ENCODE assay signal across 13 cellular contexts in the genomic region with DNA sequence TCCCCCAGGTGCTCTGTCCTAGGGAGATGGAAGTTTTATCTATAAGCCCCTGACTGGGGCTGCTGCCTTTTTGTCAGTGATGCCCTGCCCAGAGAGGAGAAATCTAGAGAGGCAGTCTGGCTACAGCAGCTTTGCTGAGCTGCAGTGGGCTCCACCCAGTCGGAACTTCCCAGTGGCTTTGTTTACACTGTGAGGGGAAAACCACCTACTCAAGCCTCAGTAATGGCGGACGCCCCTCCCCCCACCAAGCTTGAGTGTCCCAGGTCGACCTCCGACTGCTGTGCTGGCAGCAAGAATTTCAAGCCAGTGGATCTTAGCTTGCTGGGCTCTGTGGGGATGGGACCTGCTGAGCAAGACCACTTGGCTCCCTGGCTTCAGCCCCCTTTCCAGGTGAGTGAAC. TPM values are rescaled to one million over a fixed set of nuclear protein-coding genes. Genes with fewer than 3 reads are reported as not detected.
A peak's percentile ranks its signal among the peaks of the same experiment; 100 is the strongest.
DNase-seq lines count a peak whose midpoint lies in the region; ATAC-seq, FAIRE-seq and TF ChIP-seq lines count a peak whose summit lies in the region.
"Not testable (repeated sequence)": the region's sequence is repeated elsewhere in the genome, so short reads cannot be mapped to it uniquely, and the experiment has no call there.
"Had no signal": no experiment of that assay in that cellular context is flagged by ENCODE, and none has a peak within 500 bp of the region (broad histone marks: within the 10 kb centered on the region; RNA-seq: fewer than 3 reads in every experiment).

No MANE protein-coding gene starts in this region.

- H3K79me2 ChIP-seq in GM12878 (ENCODE audit: control insufficient read depth, insufficient read depth, low read length): not testable (repeated sequence)

- in situ Hi-C loops in GM12878 (cut with MboI): not testable (repeated sequence)

- H2BK15ac ChIP-seq in neuronal stem cell (ENCODE audit: low read length): not testable (repeated sequence)

- not testable (repeated sequence) for H3K79me1 ChIP-seq in neuronal stem cell (ENCODE audit: low read depth, low read length)

- not testable (repeated sequence) for H2BK5ac ChIP-seq in neuronal stem cell (ENCODE audit: low read length)

- not testable (repeated sequence) for H3K36me3 ChIP-seq in WERI-Rb-1; GM12878 (ENCODE audit: control insufficient read depth in 2 of 2, insufficient read depth in 2 of 2, low read length in 1 of 2); neuronal stem cell (replicated peaks in 1 of 2; ENCODE audit: control insufficient read depth in 2 of 2, insufficient read depth in 2 of 2, low read length in 2 of 2)

- H2AFZ ChIP-seq in GM12878 (ENCODE audit: control insufficient read depth, low read depth, low read length): peak overlapping the region; percentile 63
- H2AFZ ChIP-seq in neuronal stem cell (ENCODE audit: low read length): peak overlapping the region; percentile 88

- not testable (repeated sequence) for H3K4ac ChIP-seq in neuronal stem cell (ENCODE audit: low read length)

- H2BK120ac ChIP-seq in neuronal stem cell (ENCODE audit: low read depth, low read length): not testable (repeated sequence)

- not testable (repeated sequence) for H4K91ac ChIP-seq in neuronal stem cell (ENCODE audit: low read depth, low read length, poor library complexity)

- SMC1A ChIA-PET in GM12878 (lab: Charles Lee; ENCODE audit: uncharacterized antibody, unreplicated experiment): interaction anchor here (0.8 to 1.1 kb wide), 2 partner anchors 11 to 15 kb away, joined by 3 to 4 read pairs; no protein-coding TSS in a partner anchor

- H2BK12ac ChIP-seq in neuronal stem cell (ENCODE audit: low read length): not testable (repeated sequence)

- RAD21 ChIA-PET in GM12878 (lab: Charles Lee; ENCODE audit: unreplicated experiment): not testable (repeated sequence)

- not testable (repeated sequence) for H3K9me3 ChIP-seq in WERI-Rb-1 (ENCODE audit: severe bottlenecking); GM12878 (replicated peaks; ENCODE audit: control insufficient read depth, insufficient read depth, low read length); neuronal stem cell (replicated peaks in 1 of 2; ENCODE audit: control insufficient read depth in 2 of 2, insufficient read depth in 1 of 2, low read depth in 1 of 2, low read length in 2 of 2)

- peak; percentile 51 for ATAC-seq in GM12878

- not testable (repeated sequence) for H3K9ac ChIP-seq in GM12878 (ENCODE audit: control insufficient read depth, insufficient read depth, low read length); neuronal stem cell (ENCODE audit: low read depth, low read length, poor library complexity)

- H3K4me2 ChIP-seq in GM12878 (ENCODE audit: control insufficient read depth, insufficient read depth): 0 out of 2 replicates have a peak overlapping the region, but pooled peaks have one; percentile 33
- not testable (repeated sequence) for H3K4me2 ChIP-seq in neuronal stem cell (ENCODE audit: insufficient read depth, low read length, poor library complexity, severe bottlenecking)

- not testable (repeated sequence) for H3K4me1 ChIP-seq in GM12878 (ENCODE audit: control insufficient read depth, insufficient read depth, low read length); neuronal stem cell (ENCODE audit: control insufficient read depth in 2 of 2, insufficient read depth in 1 of 2, low read depth in 1 of 2, low read length in 2 of 2)

- intact Hi-C loops in GM12878 (cut with micrococcal nuclease; ENCODE audit: unreplicated experiment): not testable (repeated sequence)

- peak; percentile 27 for DNase-seq in A172 (ENCODE audit: low spot score)
- peak; percentile 38 for DNase-seq in GM12865 (ENCODE audit: low read depth)
- DNase-seq in HK-2 (ENCODE audit: unreplicated experiment): peak; percentile 20
- peak; percentile 63 for DNase-seq in NCI-H69 (lab: John Stamatoyannopoulos, UW)
- peak; percentile 48 for DNase-seq in WERI-Rb-1
- DNase-seq in GM12878 (ENCODE audit: low read depth, low spot score); neuronal stem cell (ENCODE audit: low spot score): not testable (repeated sequence)
- DNase-seq in kidney glomerular epithelial cell (lab: John Stamatoyannopoulos, UW): peak; percentile 5

- H3K18ac ChIP-seq in neuronal stem cell (ENCODE audit: low read length): not testable (repeated sequence)

- not testable (repeated sequence) for H3K27me3 ChIP-seq in WERI-Rb-1 (ENCODE audit: insufficient read depth, low read depth, severe bottlenecking); GM12878 (replicated peaks in 1 of 2; ENCODE audit: control insufficient read depth in 2 of 2, insufficient read depth in 2 of 2, low read length in 1 of 2); neuronal stem cell (ENCODE audit: control insufficient read depth in 3 of 3, insufficient read depth in 3 of 3, low read depth in 1 of 3, low read length in 3 of 3)

- not testable (repeated sequence) for H3K27ac ChIP-seq in WERI-Rb-1; GM12878 (ENCODE audit: control insufficient read depth, insufficient read depth); neuronal stem cell (replicated peaks; ENCODE audit: low read length)

- TF ChIP-seq CTCF in GM12865 (IDR thresholded peaks at IDR 0.05; ENCODE audit: insufficient read depth, low read depth, low read length, missing control alignments); WERI-Rb-1 (IDR thresholded peaks at IDR 0.05; ENCODE audit: low read depth, low read length); GM12878 (IDR thresholded peaks at IDR 0.05 in 2 of 3, conservative IDR thresholded peaks at IDR 0.05 in 1 of 3; ENCODE audit: control insufficient read depth in 2 of 3, extremely low read depth in 1 of 3, insufficient read depth in 1 of 3, low read depth in 3 of 3, low read length in 3 of 3): not testable (repeated sequence)

- not testable (repeated sequence) for TF ChIP-seq POLR2A in GM12878 (IDR thresholded peaks at IDR 0.05; ENCODE audit: low read depth, low read length)

- H3K14ac ChIP-seq in neuronal stem cell (ENCODE audit: low read length): not testable (repeated sequence)

- BruUV-seq in GM12878 (replicated peaks; lab: Mats Ljungman, UMichigan): not testable (repeated sequence)

- CTCF ChIA-PET in GM12878 (lab: Yijun Ruan, JAX): interaction anchor here (0.9 to 4.4 kb wide), 3 partner anchors 11 to 93 kb away, joined by 4 to 16 read pairs (median 4); no protein-coding TSS in a partner anchor

- H3K23ac ChIP-seq in neuronal stem cell (ENCODE audit: low read depth, low read length, poor library complexity): not testable (repeated sequence)

- POLR2A ChIA-PET in GM12878 (lab: Charles Lee): interaction anchor here (1.0 kb wide), 1 partner anchor 14 kb away, joined by 4 read pairs; no protein-coding TSS in a partner anchor

- not testable (repeated sequence) for H3K4me3 ChIP-seq in GM12865 (ENCODE audit: low read depth, low read length); WERI-Rb-1 (ENCODE audit: low read depth, low read length); GM12878; neuronal stem cell (ENCODE audit: low read length in 2 of 2)

- not testable (repeated sequence) for TF ChIP-seq RAD21 in GM12878 (IDR thresholded peaks at IDR 0.05; ENCODE audit: insufficient read depth, low read depth, low read length)

- H4K8ac ChIP-seq in neuronal stem cell (ENCODE audit: low read depth, low read length): not testable (repeated sequence)

- H4K20me1 ChIP-seq in GM12878 (ENCODE audit: control insufficient read depth, insufficient read depth): not testable (repeated sequence)

- not testable (repeated sequence) for TF ChIP-seq EP300 in GM12878 (IDR thresholded peaks at IDR 0.05; ENCODE audit: borderline replicate concordance in 1 of 2, control insufficient read depth in 1 of 2, low read depth in 2 of 2, low read length in 2 of 2)

- H2AK5ac ChIP-seq in neuronal stem cell (ENCODE audit: low read depth, low read length): not testable (repeated sequence)

- not testable (repeated sequence) for FAIRE-seq in GM12878 (lab: Jason Lieb, UNC)

- WGBS in GM12878 (ENCODE audit: insufficient coverage, insufficient replicate concordance, low lambda C conversion rate, missing lambda C conversion rate): 3% methylated on average over 5 of the region's 5 CpGs
- no CpG with 5 or more reads among the region's 5 CpGs for WGBS in neuronal stem cell (ENCODE audit: extremely low coverage in 2 of 2, insufficient read length in 2 of 2, insufficient replicate concordance in 1 of 2), 2 donors

RNA-seq across cellular contexts. Expression of gene SPINK13, which starts 12.3 kb away (rescaled TPM):
- total RNA-seq in A172 (2014; rRNA removed; shearing (Covaris generic)): not detected in 2 replicates
- not detected in 2 replicates for total RNA-seq in GM12878 (2013; cell fraction: nucleolus; rRNA removed)
- not detected in 2 replicates for total RNA-seq in GM12878 (2014; rRNA removed)
- not detected in 2 replicates for total RNA-seq in GM12878 (2014; rRNA removed; fragmentation: Illumina TruSeq; extraction: Trizol)
- not detected in 2 replicates for total RNA-seq in GM12878 (2021)
- not detected for polyA plus RNA-seq in GM12878 (2011; ENCODE audit: low read depth)
- 0.16 and 0.55 TPM in 2 replicates for polyA plus RNA-seq in GM12878 (2011; rRNA removed)
- 0.08 TPM in 1 of 2 replicates, not detected in the other for polyA plus RNA-seq in GM12878 (2011; cell fraction: cytosol; rRNA removed)
- 0.22 and 0.42 TPM in 2 replicates for polyA plus RNA-seq in GM12878 (2011; cell fraction: nucleus; rRNA removed)
- not detected in 2 replicates for polyA plus RNA-seq in GM12878 (2012)
- polyA plus RNA-seq in GM12878 (2014; fragmentation: Illumina TruSeq; extraction: Trizol): not detected in 2 replicates
- polyA plus RNA-seq in GM12878 (2014; fragmentation: Nextera tagmentation; extraction: Ambion mirVana): under 1 TPM in 1 of 2 experiments, not detected in 1; 0.15 TPM
- 0.51 TPM in 1 of 2 replicates, not detected in the other for polyA plus RNA-seq in GM12878 (2014; rRNA removed)
- polyA plus RNA-seq in GM12878 (2016; fragmentation: Nextera tagmentation; extraction: Ambion mirVana): not detected
- not detected in 2 replicates for polyA minus RNA-seq in GM12878 (2011; rRNA and poly(A)+ RNA removed)
- not detected in 2 replicates for polyA minus RNA-seq in GM12878 (2011; cell fraction: cytosol; rRNA and poly(A)+ RNA removed)
- polyA minus RNA-seq in GM12878 (2011; cell fraction: nucleus; rRNA and poly(A)+ RNA removed): not detected in 2 replicates
- not detected for polyA plus RNA-seq in neuronal stem cell (2013, experiment 1 of 2)
- polyA plus RNA-seq in neuronal stem cell (2013, experiment 2 of 2): not detected
- total RNA-seq: CD8-positive, alpha-beta memory T cell; G401; GM23248; HFFc6; Right ventricle myocardium inferior had no signal
- polyA plus RNA-seq: CD8-positive, alpha-beta memory T cell; GM23248 had no signal

RNA-seq across cellular contexts. Expression of gene SPINK7, which starts 31.3 kb away (rescaled TPM):
- total RNA-seq in A172 (2014; rRNA removed; shearing (Covaris generic)): not detected in 2 replicates
- not detected in 2 replicates for total RNA-seq in GM12878 (2013; cell fraction: nucleolus; rRNA removed)
- not detected in 2 replicates for total RNA-seq in GM12878 (2014; rRNA removed)
- not detected in 2 replicates for total RNA-seq in GM12878 (2014; rRNA removed; fragmentation: Illumina TruSeq; extraction: Trizol)
- total RNA-seq in GM12878 (2021): not detected in 2 replicates
- not detected for polyA plus RNA-seq in GM12878 (2011; ENCODE audit: low read depth)
- not detected in 2 replicates for polyA plus RNA-seq in GM12878 (2011; rRNA removed)
- polyA plus RNA-seq in GM12878 (2011; cell fraction: cytosol; rRNA removed): 0.19 TPM in 1 of 2 replicates, not detected in the other
- polyA plus RNA-seq in GM12878 (2011; cell fraction: nucleus; rRNA removed): not detected in 2 replicates
- not detected in 2 replicates for polyA plus RNA-seq in GM12878 (2012)
- polyA plus RNA-seq in GM12878 (2014; fragmentation: Illumina TruSeq; extraction: Trizol): not detected in 2 replicates
- not detected for polyA plus RNA-seq in GM12878 (2014; fragmentation: Nextera tagmentation; extraction: Ambion mirVana)
- polyA plus RNA-seq in GM12878 (2014; rRNA removed): not detected in 2 replicates
- polyA plus RNA-seq in GM12878 (2016; fragmentation: Nextera tagmentation; extraction: Ambion mirVana): not detected
- not detected in 2 replicates for polyA minus RNA-seq in GM12878 (2011; rRNA and poly(A)+ RNA removed)
- not detected in 2 replicates for polyA minus RNA-seq in GM12878 (2011; cell fraction: cytosol; rRNA and poly(A)+ RNA removed)
- polyA minus RNA-seq in GM12878 (2011; cell fraction: nucleus; rRNA and poly(A)+ RNA removed): not detected in 2 replicates
- not detected for polyA plus RNA-seq in neuronal stem cell (2013, experiment 1 of 2)
- polyA plus RNA-seq in neuronal stem cell (2013, experiment 2 of 2): not detected
- total RNA-seq: CD8-positive, alpha-beta memory T cell; G401; GM23248; HFFc6; Right ventricle myocardium inferior had no signal
- polyA plus RNA-seq: CD8-positive, alpha-beta memory T cell; GM23248 had no signal

RNA-seq across cellular contexts. Expression of gene MARCOL, which starts 42.6 kb away (rescaled TPM):
- not detected in 2 replicates for total RNA-seq in A172 (2014; rRNA removed; shearing (Covaris generic))
- not detected in 2 replicates for total RNA-seq in GM12878 (2013; cell fraction: nucleolus; rRNA removed)
- total RNA-seq in GM12878 (2014; rRNA removed) (not detected in 2 replicates), GM12878 (2014; rRNA removed; fragmentation: Illumina TruSeq; extraction: Trizol) (not detected in 2 replicates), GM12878 (2021) (not detected in 2 replicates)
- polyA plus RNA-seq in GM12878 (2011; ENCODE audit: low read depth): not detected
- polyA plus RNA-seq in GM12878 (2011; rRNA removed) (1.4 and 1.7 TPM in 2 replicates), GM12878 (2014; fragmentation: Illumina TruSeq; extraction: Trizol) (not detected in 2 replicates), GM12878 (2014; fragmentation: Nextera tagmentation; extraction: Ambion mirVana) (not detected), GM12878 (2014; rRNA removed) (not detected in 2 replicates), GM12878 (2016; fragmentation: Nextera tagmentation; extraction: Ambion mirVana) (not detected)
- 0.55 and 0.65 TPM in 2 replicates for polyA plus RNA-seq in GM12878 (2011; cell fraction: cytosol; rRNA removed)
- polyA plus RNA-seq in GM12878 (2011; cell fraction: nucleus; rRNA removed): 0.95 and 1.5 TPM in 2 replicates
- polyA plus RNA-seq in GM12878 (2012): not detected in 2 replicates
- 1.3 and 1.7 TPM in 2 replicates for polyA minus RNA-seq in GM12878 (2011; rRNA and poly(A)+ RNA removed)
- polyA minus RNA-seq in GM12878 (2011; cell fraction: cytosol; rRNA and poly(A)+ RNA removed): 0.94 TPM in 1 of 2 replicates, not detected in the other
- polyA minus RNA-seq in GM12878 (2011; cell fraction: nucleus; rRNA and poly(A)+ RNA removed): 2.8 and 2.9 TPM in 2 replicates
- polyA plus RNA-seq in neuronal stem cell (2013, experiment 1 of 2): not detected
- polyA plus RNA-seq in neuronal stem cell (2013, experiment 2 of 2): not detected
- total RNA-seq: CD8-positive, alpha-beta memory T cell; G401; GM23248; HFFc6; Right ventricle myocardium inferior had no signal
- polyA plus RNA-seq: CD8-positive, alpha-beta memory T cell; GM23248 had no signal

RNA-seq across cellular contexts. Expression of gene SPINK9, which starts 54.5 kb away (rescaled TPM):
- total RNA-seq in A172 (2014; rRNA removed; shearing (Covaris generic)): not detected in 2 replicates
- total RNA-seq in GM12878 (2013; cell fraction: nucleolus; rRNA removed): not detected in 2 replicates
- total RNA-seq in GM12878 (2014; rRNA removed): not detected in 2 replicates
- total RNA-seq in GM12878 (2014; rRNA removed; fragmentation: Illumina TruSeq; extraction: Trizol): not detected in 2 replicates
- not detected in 2 replicates for total RNA-seq in GM12878 (2021)
- polyA plus RNA-seq in GM12878 (2011; ENCODE audit: low read depth): not detected
- polyA plus RNA-seq in GM12878 (2011; rRNA removed): not detected in 2 replicates
- polyA plus RNA-seq in GM12878 (2011; cell fraction: cytosol; rRNA removed): not detected in 2 replicates
- polyA plus RNA-seq in GM12878 (2011; cell fraction: nucleus; rRNA removed): not detected in 2 replicates
- polyA plus RNA-seq in GM12878 (2012): not detected in 2 replicates
- polyA plus RNA-seq in GM12878 (2014; fragmentation: Illumina TruSeq; extraction: Trizol): not detected in 2 replicates
- not detected for polyA plus RNA-seq in GM12878 (2014; fragmentation: Nextera tagmentation; extraction: Ambion mirVana)
- not detected in 2 replicates for polyA plus RNA-seq in GM12878 (2014; rRNA removed)
- not detected for polyA plus RNA-seq in GM12878 (2016; fragmentation: Nextera tagmentation; extraction: Ambion mirVana)
- not detected in 2 replicates for polyA minus RNA-seq in GM12878 (2011; rRNA and poly(A)+ RNA removed)
- not detected in 2 replicates for polyA minus RNA-seq in GM12878 (2011; cell fraction: cytosol; rRNA and poly(A)+ RNA removed)
- not detected in 2 replicates for polyA minus RNA-seq in GM12878 (2011; cell fraction: nucleus; rRNA and poly(A)+ RNA removed)
- 0.11 TPM for polyA plus RNA-seq in neuronal stem cell (2013, experiment 1 of 2)
- polyA plus RNA-seq in neuronal stem cell (2013, experiment 2 of 2): not detected
- total RNA-seq: CD8-positive, alpha-beta memory T cell; G401; GM23248; HFFc6; Right ventricle myocardium inferior had no signal
- polyA plus RNA-seq: CD8-positive, alpha-beta memory T cell; GM23248 had no signal
